In genomic region chr12:51377099-51377984, GRCh38 we compare ENCODE assay signal across 1 cellular context.
TF ChIP-seq lines count a peak whose summit lies in the region.

No MANE protein-coding gene starts in this region.

TF ChIP-seq in HCT116, 20 proteins besides CTCF, POLR2A, EP300 and RAD21 (continued from another document):
- TF ChIP-seq REST (IDR thresholded peaks at IDR 0.05; ENCODE audit: low read depth), result no peak
